In genomic region chr9:123562844-123563346, GRCh38 we compare ENCODE assay signal across 8 cellular contexts.
DNase-seq lines count a peak whose midpoint lies in the region; ATAC-seq, FAIRE-seq and TF ChIP-seq lines count a peak whose summit lies in the region.

No MANE protein-coding gene starts in this region.

- FAIRE-seq in H54 (lab: Jason Lieb, UNC): peak; percentile 93

- H3K4me1 Mint-ChIP-seq in CD14-positive monocyte (peaks cover 28% of the 10 kb centered on the region), type B pancreatic cell (ENCODE audit: unreplicated experiment) (peaks cover 13% of the 10 kb centered on the region)
- H3K4me1 Mint-ChIP-seq in T-helper 2 cell treated with Interferon-gamma antibody and Interleukin-4, amounts not matched to agents 5 μg/mL and 100 μg/mL, for 36 hours (ENCODE audit: low read depth): peaks cover 12% of the 10 kb centered on the region

- peak; percentile 23 to 55 for ATAC-seq in lower lobe of right lung
- ATAC-seq in left colon: no peak

- no peak overlapping the region for H3K27ac ChIP-seq in lower lobe of right lung

- H3K36me3 Mint-ChIP-seq in CD14-positive monocyte (peaks cover 53 to 68% of the 10 kb centered on the region in 2 donors), type B pancreatic cell (peaks cover 5% of the 10 kb centered on the region)
- peaks cover 3% of the 10 kb centered on the region for H3K36me3 Mint-ChIP-seq in T-helper 2 cell treated with Interferon-gamma antibody and Interleukin-4, amounts not matched to agents 5 μg/mL and 100 μg/mL, for 36 hours (ENCODE audit: low read depth)

- H3K36me3 ChIP-seq in lower lobe of right lung: no peaks in the 10 kb centered on the region

- no peaks in the 10 kb centered on the region for H3K27me3 ChIP-seq in lower lobe of right lung (ENCODE audit: low read depth)

- H3K27ac Mint-ChIP-seq in CD14-positive monocyte: peak overlapping the region in 5 of 7 donors; percentile 12 to 53 (median 16)
- no peak overlapping the region for H3K27ac Mint-ChIP-seq in T-helper 2 cell treated with Interferon-gamma antibody and Interleukin-4, amounts not matched to agents 5 μg/mL and 100 μg/mL, for 36 hours
- no peak overlapping the region for H3K27ac Mint-ChIP-seq in type B pancreatic cell

- H3K9me3 Mint-ChIP-seq in CD14-positive monocyte: no peaks in the 10 kb centered on the region
- no peaks in the 10 kb centered on the region for H3K9me3 Mint-ChIP-seq in T-helper 2 cell treated with Interferon-gamma antibody and Interleukin-4, amounts not matched to agents 5 μg/mL and 100 μg/mL, for 36 hours
- peaks cover 9% of the 10 kb centered on the region for H3K9me3 Mint-ChIP-seq in type B pancreatic cell

- intact Hi-C loops in CD14-positive monocyte (cut with micrococcal nuclease) (no loop called here), lower lobe of right lung (cut with DNase I) (no loop called here), left colon (cut with DNase I, micrococcal nuclease) (no loop called here)

- H3K4me3 Mint-ChIP-seq in CD14-positive monocyte (no peak overlapping the region), type B pancreatic cell (no peak overlapping the region)
- peak overlapping the region; percentile 14 for H3K4me3 Mint-ChIP-seq in T-helper 2 cell treated with Interferon-gamma antibody and Interleukin-4, amounts not matched to agents 5 μg/mL and 100 μg/mL, for 36 hours

- H3K4me3 ChIP-seq in lower lobe of right lung: no peak overlapping the region

- H3K27me3 Mint-ChIP-seq in CD14-positive monocyte (ENCODE audit: low read depth in 3 of 3) (no peaks in the 10 kb centered on the region), type B pancreatic cell (no peaks in the 10 kb centered on the region)
- H3K27me3 Mint-ChIP-seq in T-helper 2 cell treated with Interferon-gamma antibody and Interleukin-4, amounts not matched to agents 5 μg/mL and 100 μg/mL, for 36 hours (ENCODE audit: low read depth): no peaks in the 10 kb centered on the region

- TF ChIP-seq POLR2A in H54 (IDR thresholded peaks at IDR 0.05; ENCODE audit: low read depth, low read length): no peak

- DNase-seq in CD14-positive monocyte (ENCODE audit: low spot score) (no peak), H54 (ENCODE audit: insufficient read length, low spot score) (peak; percentile 61), lower lobe of right lung (no peak), type B pancreatic cell (ENCODE audit: extremely low spot score, unreplicated experiment) (no peak), left colon (no peak), cerebellar nuclear complex (lab: John Stamatoyannopoulos, UW) (no peak), NCI-H2081 treated with DMSO at 0.1 percent for 48 hours (lab: John Stamatoyannopoulos, UW) (no peak)
- DNase-seq in T-helper 2 cell treated with Interferon-gamma antibody and Interleukin-4, amounts not matched to agents 5 μg/mL and 100 μg/mL, for 36 hours (ENCODE audit: low spot score): peak; percentile 23

- no peaks in the 10 kb centered on the region for H3K9me3 ChIP-seq in lower lobe of right lung

- TF ChIP-seq CTCF in CD14-positive monocyte (IDR thresholded peaks at IDR 0.05): no peak
- no peak for TF ChIP-seq CTCF in lower lobe of right lung (IDR thresholded peaks at IDR 0.05)
- no peak for TF ChIP-seq CTCF in type B pancreatic cell (conservative IDR thresholded peaks at IDR 0.05)

- no peaks in the 10 kb centered on the region for H3K4me1 ChIP-seq in lower lobe of right lung

Comparison
In these comparisons a context has a peak if more than half of its experiments do, and no peak if none do; other contexts are left out.
1. DNase-seq: peak in H54 (single experiment) and T-helper 2 cell treated with Interferon-gamma antibody and Interleukin-4, amounts not matched to agents 5 μg/mL and 100 μg/mL, for 36 hours (single experiment); none in CD14-positive monocyte (single experiment), lower lobe of right lung (single experiment), type B pancreatic cell (single experiment), left colon (0 of 2), cerebellar nuclear complex (0 of 2) and NCI-H2081 treated with DMSO at 0.1 percent for 48 hours (single experiment).
2. H3K27ac Mint-ChIP-seq: peak in CD14-positive monocyte (5 of 7); none in T-helper 2 cell treated with Interferon-gamma antibody and Interleukin-4, amounts not matched to agents 5 μg/mL and 100 μg/mL, for 36 hours (single experiment) and type B pancreatic cell (single experiment).